Comparison of ENCODE assay signal across 22 cellular contexts in genomic region chr16:88606146-88606757, GRCh38. TPM values are rescaled to one million over a fixed set of nuclear protein-coding genes. Genes with fewer than 3 reads are reported as not detected.
DNase-seq lines count a peak whose midpoint lies in the region; ATAC-seq, FAIRE-seq and TF ChIP-seq lines count a peak whose summit lies in the region.
"Had no signal": no experiment of that assay in that cellular context is flagged by ENCODE, and none has a peak within 500 bp of the region (broad histone marks: within the 10 kb centered on the region; RNA-seq: fewer than 3 reads in every experiment).

No MANE protein-coding gene starts in this region.

- H4K20me1 ChIP-seq in BLaER1 treated with 17β-estradiol and CSF1 and Interleukin-3, amounts not matched to agents 10 nM and 100 nM = peaks cover 40 to 88% (median 68%) of the 10 kb centered on the region in 11 experiments; a peak in 20 of 22 replicates
- H4K20me1 ChIP-seq in K562 (replicated peaks; ENCODE audit: control insufficient read depth, insufficient read depth, low read length) = no peaks in the 10 kb centered on the region

- TF ChIP-seq POLR2A in K562 (conservative IDR thresholded peaks at IDR 0.05) = no peak

- CTCF ChIA-PET in K562 (lab: Yijun Ruan, JAX; ENCODE audit: low intra/inter-chr PET ratio) = no interaction called here

- DNase-seq in K562 (ENCODE audit: extremely low read depth in 1 of 4, low spot score in 3 of 4) (no peak), left kidney (ENCODE audit: low read depth, low spot score) (peak; percentile 18), NCI-H1092 treated with DMSO at 0.1 percent for 48 hours (lab: John Stamatoyannopoulos, UW) (no peak)
- DNase-seq: Calu3, GDM1, H7, HFFc6, NCI-H1105 treated with DMSO at 0.1 percent for 48 hours, NCI-H2081, NCI-H2171, NCI-H345, NCI-H524 treated with DMSO at 0.1 percent for 48 hours, NCI-H82 had no signal

- intact Hi-C loops in K562 (cut with micrococcal nuclease) = no loop called here

- POLR2A ChIA-PET in K562 (lab: Yijun Ruan, JAX) = no interaction called here

- no peak for FAIRE-seq in K562 (lab: Jason Lieb, UNC)

- H2AFZ ChIP-seq in K562 (ENCODE audit: low read depth, low read length) = no peak overlapping the region

- TF ChIP-seq EP300 in K562 (IDR thresholded peaks at IDR 0.05; ENCODE audit: low read length) = no peak

- TF ChIP-seq CTCF in K562 (IDR thresholded peaks at IDR 0.05 in 2 of 3, conservative IDR thresholded peaks at IDR 0.05 in 1 of 3; ENCODE audit: insufficient read depth in 2 of 3, low read depth in 1 of 3, low read length in 3 of 3) = no peak

- H3K4me3 ChIP-seq in BLaER1 treated with 17β-estradiol and CSF1 and Interleukin-3, amounts not matched to agents 10 nM and 100 nM = no peak overlapping the region
- no peak overlapping the region for H3K4me3 ChIP-seq in K562

- no TSS peak for BruUV-seq in K562 (replicated peaks; lab: Mats Ljungman, UMichigan)

- H3K9me1 ChIP-seq in K562 (ENCODE audit: control insufficient read depth, insufficient read depth, low read length) = no peaks in the 10 kb centered on the region

- no peaks in the 10 kb centered on the region for H3K9me3 ChIP-seq in BLaER1 treated with 17β-estradiol and CSF1 and Interleukin-3, amounts not matched to agents 10 nM and 100 nM (replicated peaks in 1 of 11)
- H3K9me3 ChIP-seq in K562 (replicated peaks; ENCODE audit: control insufficient read depth, insufficient read depth, low read depth, low read length) = no peaks in the 10 kb centered on the region

- H3K27ac ChIP-seq in BLaER1 treated with 17β-estradiol and CSF1 and Interleukin-3, amounts not matched to agents 10 nM and 100 nM = peak overlapping the region in 3 of 11 experiments; percentile 7 to 9 (median 8); a peak in 1 of 22 replicates
- no peak overlapping the region for H3K27ac ChIP-seq in K562 (ENCODE audit: extremely low read depth, low read depth, low read length)
- H3K27ac ChIP-seq in temporal lobe (ENCODE audit: low read depth, low read length) = peak overlapping the region; percentile 30

- H3K79me2 ChIP-seq in K562 (ENCODE audit: control insufficient read depth, insufficient read depth, low read length) = no peaks in the 10 kb centered on the region

- in situ Hi-C loops in K562 (cut with MboI) = no loop called here

- no peaks in the 10 kb centered on the region for H3K27me3 ChIP-seq in BLaER1 treated with 17β-estradiol and CSF1 and Interleukin-3, amounts not matched to agents 10 nM and 100 nM
- H3K27me3 ChIP-seq in K562 (ENCODE audit: control insufficient read depth in 2 of 2, insufficient read depth in 2 of 2, low read length in 2 of 2) = no peaks in the 10 kb centered on the region

- H3K9ac ChIP-seq in BLaER1 treated with 17β-estradiol and CSF1 and Interleukin-3, amounts not matched to agents 10 nM and 100 nM = 0 out of 22 replicates have a peak overlapping the region, but pooled peaks of 1 of the 11 experiments have one; percentile 41
- 0 out of 4 replicates have a peak overlapping the region, but pooled peaks of 1 of the 2 experiments have one; percentile 24 for H3K9ac ChIP-seq in K562 (ENCODE audit: insufficient read depth in 1 of 2, low read depth in 2 of 2, low read length in 2 of 2)

- no peak for TF ChIP-seq RAD21 in K562 (CRISPR knock-in tag; conservative IDR thresholded peaks at IDR 0.05 in 1 of 2, IDR thresholded peaks at IDR 0.05 in 1 of 2)

- H3K36me3 ChIP-seq in BLaER1 treated with 17β-estradiol and CSF1 and Interleukin-3, amounts not matched to agents 10 nM and 100 nM = peaks cover 74 to 99% (median 95%) of the 10 kb centered on the region in 11 experiments
- peaks cover 86% of the 10 kb centered on the region for H3K36me3 ChIP-seq in K562 (ENCODE audit: control insufficient read depth, insufficient read depth, low read length)

- H3K4me2 ChIP-seq in BLaER1 treated with 17β-estradiol and CSF1 and Interleukin-3, amounts not matched to agents 10 nM and 100 nM = peak overlapping the region in 9 of 11 experiments; percentile 44 to 78 (median 68); a peak in 17 of 22 replicates
- no peak overlapping the region for H3K4me2 ChIP-seq in K562 (ENCODE audit: insufficient read depth, low read length)

- H3K4me1 ChIP-seq in BLaER1 treated with 17β-estradiol and CSF1 and Interleukin-3, amounts not matched to agents 10 nM and 100 nM = peaks cover 18 to 57% (median 52%) of the 10 kb centered on the region in 10 experiments
- peaks cover 0 to 2% of the 10 kb centered on the region in 2 experiments; a peak in 1 of 5 replicates for H3K4me1 ChIP-seq in K562 (replicated peaks in 1 of 2; ENCODE audit: control insufficient read depth in 2 of 2, insufficient read depth in 2 of 2, low read length in 2 of 2)

- ATAC-seq in K562 (no peak), GM21786 (IDR thresholded peaks at IDR 0.05; ENCODE audit: unreplicated experiment) (no peak), HG03095 (IDR thresholded peaks at IDR 0.05; ENCODE audit: unreplicated experiment) (no peak)
- ATAC-seq: CD8-positive, alpha-beta T cell; Panc1; SK-N-SH treated with all-trans-retinoic acid at 6 μM for 48 hours had no signal

- whole genome bisulfite sequencing in K562 (ENCODE audit: insufficient coverage, low coverage, missing lambda C conversion rate) = 93% methylated on average over 17 of the region's 17 CpGs

RNA-seq across cellular contexts. Expression of gene IL17C, which starts 32.1 kb away (rescaled TPM):
- total RNA-seq in K562 (2011; cell fraction: chromatin; rRNA removed; ENCODE audit: low replicate concordance) = not detected in 2 replicates
- total RNA-seq in K562 (2011; cell fraction: nucleolus; rRNA removed) = not detected in 2 replicates
- total RNA-seq in K562 (2011; cell fraction: nucleoplasm; rRNA removed) = not detected in 2 replicates
- total RNA-seq in K562 (2014; rRNA removed) (not detected in 2 replicates), K562 (2014; rRNA removed; fragmentation: Illumina TruSeq; extraction: Trizol) (not detected in 2 replicates), K562 (2015; rRNA removed; fragmentation: Illumina TruSeq; extraction: Trizol) (not detected in 2 replicates), K562 (2021) (not detected in 2 replicates), temporal lobe (not detected)
- polyA plus RNA-seq in K562 (2011; rRNA removed) (not detected in 2 replicates), K562 (2014; fragmentation: Illumina TruSeq; extraction: Trizol) (not detected in 2 replicates), K562 (2014; fragmentation: Nextera tagmentation; extraction: Ambion mirVana) (not detected), K562 (2014; rRNA removed) (not detected in 2 replicates)
- not detected in 2 replicates for polyA plus RNA-seq in K562 (2011; cell fraction: cytosol; rRNA removed)
- polyA plus RNA-seq in K562 (2011; cell fraction: nucleus; rRNA removed) = 0.21 TPM in 1 of 2 replicates, not detected in the other
- not detected in 2 replicates for polyA plus RNA-seq in K562 (2012)
- not detected in 2 replicates for polyA minus RNA-seq in K562 (2011; rRNA and poly(A)+ RNA removed)
- not detected in 2 replicates for polyA minus RNA-seq in K562 (2011; cell fraction: cytosol; rRNA and poly(A)+ RNA removed)
- not detected in 2 replicates for polyA minus RNA-seq in K562 (2011; cell fraction: nucleus; rRNA and poly(A)+ RNA removed)
- total RNA-seq: Calu3, Daoy, HFFc6, HT1080 had no signal

RNA-seq across cellular contexts. Expression of gene ZC3H18, which starts 36.0 kb away (rescaled TPM):
- 74.4 and 112 TPM in 2 replicates for total RNA-seq in K562 (2011; cell fraction: chromatin; rRNA removed; ENCODE audit: low replicate concordance)
- 51.3 and 61.4 TPM in 2 replicates for total RNA-seq in K562 (2011; cell fraction: nucleolus; rRNA removed)
- total RNA-seq in K562 (2011; cell fraction: nucleoplasm; rRNA removed) = 61.1 and 63.4 TPM in 2 replicates
- total RNA-seq in K562 (2014; rRNA removed) = 26.9 and 35.1 TPM in 2 replicates
- 16.0 and 16.3 TPM in 2 replicates for total RNA-seq in K562 (2014; rRNA removed; fragmentation: Illumina TruSeq; extraction: Trizol)
- total RNA-seq in K562 (2015; rRNA removed; fragmentation: Illumina TruSeq; extraction: Trizol) = 31.1 and 33.9 TPM in 2 replicates
- total RNA-seq in K562 (2021) = 81.3 and 88.7 TPM in 2 replicates
- polyA plus RNA-seq in K562 (2011; rRNA removed) = 12.5 and 15.8 TPM in 2 replicates
- 10.1 and 15.8 TPM in 2 replicates for polyA plus RNA-seq in K562 (2011; cell fraction: cytosol; rRNA removed)
- polyA plus RNA-seq in K562 (2011; cell fraction: nucleus; rRNA removed) = 43.3 and 65.6 TPM in 2 replicates
- polyA plus RNA-seq in K562 (2012) = 57.6 and 59.2 TPM in 2 replicates
- 60.7 and 65.3 TPM in 2 replicates for polyA plus RNA-seq in K562 (2014; fragmentation: Illumina TruSeq; extraction: Trizol)
- polyA plus RNA-seq in K562 (2014; fragmentation: Nextera tagmentation; extraction: Ambion mirVana) = 1 to 10 TPM; 1.7 to 2.0 TPM
- polyA plus RNA-seq in K562 (2014; rRNA removed) = 37.1 and 49.2 TPM in 2 replicates
- polyA minus RNA-seq in K562 (2011; rRNA and poly(A)+ RNA removed) = 7.9 and 9.1 TPM in 2 replicates
- polyA minus RNA-seq in K562 (2011; cell fraction: cytosol; rRNA and poly(A)+ RNA removed) = 23.7 and 30.6 TPM in 2 replicates
- polyA minus RNA-seq in K562 (2011; cell fraction: nucleus; rRNA and poly(A)+ RNA removed) = 17.5 and 19.1 TPM in 2 replicates
- 9.1 TPM for total RNA-seq in temporal lobe

RNA-seq across cellular contexts. Expression of gene CYBA, which starts 44.6 kb away (rescaled TPM):
- 136 and 579 TPM in 2 replicates for total RNA-seq in K562 (2011; cell fraction: chromatin; rRNA removed; ENCODE audit: low replicate concordance)
- total RNA-seq in K562 (2011; cell fraction: nucleolus; rRNA removed) = 819 and 943 TPM in 2 replicates
- 427 and 435 TPM in 2 replicates for total RNA-seq in K562 (2011; cell fraction: nucleoplasm; rRNA removed)
- total RNA-seq in K562 (2014; rRNA removed) = 683 and 757 TPM in 2 replicates
- 44.5 and 72.5 TPM in 2 replicates for total RNA-seq in K562 (2014; rRNA removed; fragmentation: Illumina TruSeq; extraction: Trizol)
- total RNA-seq in K562 (2015; rRNA removed; fragmentation: Illumina TruSeq; extraction: Trizol) = 196 and 239 TPM in 2 replicates
- total RNA-seq in K562 (2021) = 384 and 422 TPM in 2 replicates
- polyA plus RNA-seq in K562 (2011; rRNA removed) = 93.0 and 157 TPM in 2 replicates
- 366 and 963 TPM in 2 replicates for polyA plus RNA-seq in K562 (2011; cell fraction: cytosol; rRNA removed)
- polyA plus RNA-seq in K562 (2011; cell fraction: nucleus; rRNA removed) = 349 and 566 TPM in 2 replicates
- polyA plus RNA-seq in K562 (2012) = 346 and 377 TPM in 2 replicates
- 63.5 and 240 TPM in 2 replicates for polyA plus RNA-seq in K562 (2014; fragmentation: Illumina TruSeq; extraction: Trizol)
- under 1 TPM; 0.34 to 0.45 TPM for polyA plus RNA-seq in K562 (2014; fragmentation: Nextera tagmentation; extraction: Ambion mirVana)
- 519 and 579 TPM in 2 replicates for polyA plus RNA-seq in K562 (2014; rRNA removed)
- polyA minus RNA-seq in K562 (2011; rRNA and poly(A)+ RNA removed) = 40.1 and 80.4 TPM in 2 replicates
- polyA minus RNA-seq in K562 (2011; cell fraction: cytosol; rRNA and poly(A)+ RNA removed) = 249 and 254 TPM in 2 replicates
- 78.6 and 83.5 TPM in 2 replicates for polyA minus RNA-seq in K562 (2011; cell fraction: nucleus; rRNA and poly(A)+ RNA removed)
- total RNA-seq in temporal lobe = 13.5 TPM

RNA-seq across cellular contexts. Expression of gene MVD, which starts 56.6 kb away (rescaled TPM):
- 321 and 787 TPM in 2 replicates for total RNA-seq in K562 (2011; cell fraction: chromatin; rRNA removed; ENCODE audit: low replicate concordance)
- total RNA-seq in K562 (2011; cell fraction: nucleolus; rRNA removed) = 569 and 688 TPM in 2 replicates
- 436 and 479 TPM in 2 replicates for total RNA-seq in K562 (2011; cell fraction: nucleoplasm; rRNA removed)
- total RNA-seq in K562 (2014; rRNA removed) (89.2 and 121 TPM in 2 replicates), K562 (2014; rRNA removed; fragmentation: Illumina TruSeq; extraction: Trizol) (17.6 and 26.6 TPM in 2 replicates), K562 (2015; rRNA removed; fragmentation: Illumina TruSeq; extraction: Trizol) (45.3 and 45.5 TPM in 2 replicates), K562 (2021) (126 and 141 TPM in 2 replicates), temporal lobe (48.9 TPM)
- polyA plus RNA-seq in K562 (2011; rRNA removed) (53.9 and 168 TPM in 2 replicates), K562 (2014; fragmentation: Illumina TruSeq; extraction: Trizol) (32.9 and 65.4 TPM in 2 replicates), K562 (2014; fragmentation: Nextera tagmentation; extraction: Ambion mirVana) (10 to 100 TPM; 12.2 to 15.4 TPM), K562 (2014; rRNA removed) (65.6 and 82.5 TPM in 2 replicates)
- polyA plus RNA-seq in K562 (2011; cell fraction: cytosol; rRNA removed) = 114 and 126 TPM in 2 replicates
- 587 and 718 TPM in 2 replicates for polyA plus RNA-seq in K562 (2011; cell fraction: nucleus; rRNA removed)
- polyA plus RNA-seq in K562 (2012) = 111 and 112 TPM in 2 replicates
- polyA minus RNA-seq in K562 (2011; rRNA and poly(A)+ RNA removed) = 19.0 and 22.9 TPM in 2 replicates
- polyA minus RNA-seq in K562 (2011; cell fraction: cytosol; rRNA and poly(A)+ RNA removed) = 57.7 and 136 TPM in 2 replicates
- 78.2 and 151 TPM in 2 replicates for polyA minus RNA-seq in K562 (2011; cell fraction: nucleus; rRNA and poly(A)+ RNA removed)
